In the genomic region with DNA sequence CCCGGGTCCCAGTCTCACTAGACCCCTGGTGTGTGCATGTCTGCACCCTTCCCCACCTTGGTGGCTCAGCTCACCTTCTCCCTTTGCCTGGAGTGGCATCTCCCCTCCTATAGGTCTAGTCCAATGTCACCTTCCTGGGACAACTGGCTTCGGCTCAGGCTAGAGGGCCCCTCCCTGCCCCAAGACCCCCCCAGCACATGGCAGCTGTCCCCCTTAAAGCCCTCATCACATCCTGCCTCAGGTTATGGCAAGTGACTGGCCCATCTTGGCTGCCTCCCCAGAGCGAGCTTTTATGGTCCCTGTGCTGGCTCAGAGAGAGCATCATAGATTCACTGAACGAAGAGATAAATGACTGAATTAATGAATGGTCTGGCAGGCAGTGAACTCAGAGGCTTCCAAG, we compare ENCODE assay signal across 16 cellular contexts. TPM values are rescaled to one million over a fixed set of nuclear protein-coding genes. Genes with fewer than 3 reads are reported as not detected.
DNase-seq lines count a peak whose midpoint lies in the region; ATAC-seq and TF ChIP-seq lines count a peak whose summit lies in the region.
"Had no signal": no experiment of that assay in that cellular context is flagged by ENCODE, and none has a peak within 500 bp of the region (broad histone marks: within the 10 kb centered on the region; RNA-seq: fewer than 3 reads in every experiment).

No MANE protein-coding gene starts in this region.

- H3K27ac ChIP-seq in neural progenitor cell (no peak overlapping the region), thyroid gland (peak overlapping the region; percentile 35 to 59 (median 44)), RWPE1 (no peak overlapping the region)
- H3K27ac ChIP-seq: SJSA1 had no signal

- H3K9me3 Mint-ChIP-seq in activated T-helper 17 cell treated with anti-CD3 and anti-CD28 coated beads, Interleukin-2, amount 50 U/mL, for 72 hours = no peaks in the 10 kb centered on the region
- peaks cover 12% of the 10 kb centered on the region for H3K9me3 Mint-ChIP-seq in neural progenitor cell
- H3K9me3 Mint-ChIP-seq in nephron progenitor cell = peaks cover 26% of the 10 kb centered on the region

- peaks cover 10% of the 10 kb centered on the region for H3K4me1 Mint-ChIP-seq in activated T-helper 17 cell treated with anti-CD3 and anti-CD28 coated beads, Interleukin-2, amount 50 U/mL, for 72 hours
- H3K4me1 Mint-ChIP-seq in neural progenitor cell (peaks cover 8% of the 10 kb centered on the region), nephron progenitor cell (peaks cover 7% of the 10 kb centered on the region)

- no peaks in the 10 kb centered on the region for H4K20me1 ChIP-seq in neural progenitor cell (ENCODE audit: low read depth)

- H3K4me2 ChIP-seq in neural progenitor cell = no peak overlapping the region
- H3K4me2 ChIP-seq: GM23338 had no signal

- H3K9me3 ChIP-seq in neural progenitor cell (ENCODE audit: low read depth) (no peaks in the 10 kb centered on the region), thyroid gland (no peaks in the 10 kb centered on the region)
- H3K9me3 ChIP-seq: SJSA1 had no signal

- peak overlapping the region; percentile 34 for H3K27ac Mint-ChIP-seq in activated T-helper 17 cell treated with anti-CD3 and anti-CD28 coated beads, Interleukin-2, amount 50 U/mL, for 72 hours
- H3K27ac Mint-ChIP-seq in neural progenitor cell (peak overlapping the region; percentile 62), nephron progenitor cell (no peak overlapping the region)
- H3K27ac Mint-ChIP-seq: GM23338 had no signal

- no peaks in the 10 kb centered on the region for H3K79me2 ChIP-seq in neural progenitor cell (ENCODE audit: low read depth)

- ATAC-seq in activated T-helper 17 cell treated with anti-CD3 and anti-CD28 coated beads, Interleukin-2, amount 50 U/mL, for 72 hours (replicated peaks) = no peak
- ATAC-seq in HG03457 (IDR thresholded peaks at IDR 0.05; ENCODE audit: unreplicated experiment) = no peak
- ATAC-seq: GM23338, PC-3 had no signal

- no peaks in the 10 kb centered on the region for H3K36me3 ChIP-seq in neural progenitor cell
- no peaks in the 10 kb centered on the region for H3K36me3 ChIP-seq in thyroid gland
- H3K36me3 ChIP-seq: SJSA1 had no signal

- DNase-seq in GM13976 (ENCODE audit: low spot score) = peak; percentile 6
- no peak for DNase-seq in neural progenitor cell (ENCODE audit: low spot score)
- no peak for DNase-seq in thyroid gland
- no peak for DNase-seq in RWPE1 (ENCODE audit: low spot score)
- no peak for DNase-seq in nephron progenitor cell
- DNase-seq: DMS79 treated with DMSO at 0.1 percent for 48 hours, KBM-7, MV-4-11, NCI-H1417, NCI-H2081, NCI-H748 treated with DMSO at 0.1 percent for 48 hours, PC-3 had no signal

- H3K27me3 Mint-ChIP-seq in activated T-helper 17 cell treated with anti-CD3 and anti-CD28 coated beads, Interleukin-2, amount 50 U/mL, for 72 hours = no peaks in the 10 kb centered on the region
- peaks cover 12% of the 10 kb centered on the region for H3K27me3 Mint-ChIP-seq in neural progenitor cell (ENCODE audit: insufficient read depth, low read depth)
- H3K27me3 Mint-ChIP-seq in nephron progenitor cell (ENCODE audit: low read depth, poor library complexity) = peaks cover 5% of the 10 kb centered on the region

- no peak overlapping the region for H3K9ac ChIP-seq in neural progenitor cell

- no peak overlapping the region for H2AFZ ChIP-seq in neural progenitor cell (replicated peaks)
- H2AFZ ChIP-seq: GM23338 had no signal

- TF ChIP-seq CTCF in GM13976 (IDR thresholded peaks at IDR 0.05; ENCODE audit: borderline replicate concordance, control extremely low read depth, extremely low read depth, insufficient read depth, missing control alignments) = no peak
- TF ChIP-seq CTCF in neural progenitor cell (IDR thresholded peaks at IDR 0.05) = no peak
- no peak for TF ChIP-seq CTCF in thyroid gland (IDR thresholded peaks at IDR 0.05)
- TF ChIP-seq CTCF in RWPE1 (conservative IDR thresholded peaks at IDR 0.05; ENCODE audit: low read depth) = no peak
- no peak for TF ChIP-seq CTCF in nephron progenitor cell (IDR thresholded peaks at IDR 0.05)

- no peaks in the 10 kb centered on the region for H3K27me3 ChIP-seq in neural progenitor cell
- no peaks in the 10 kb centered on the region for H3K27me3 ChIP-seq in thyroid gland
- H3K27me3 ChIP-seq: SJSA1 had no signal

- H3K4me3 Mint-ChIP-seq in activated T-helper 17 cell treated with anti-CD3 and anti-CD28 coated beads, Interleukin-2, amount 50 U/mL, for 72 hours = no peak overlapping the region
- H3K4me3 Mint-ChIP-seq in neural progenitor cell (no peak overlapping the region), nephron progenitor cell (no peak overlapping the region)
- H3K4me3 Mint-ChIP-seq: GM23338 had no signal

- H3K4me3 ChIP-seq in neural progenitor cell = no peak overlapping the region
- no peak overlapping the region for H3K4me3 ChIP-seq in thyroid gland (replicated peaks in 1 of 3)
- H3K4me3 ChIP-seq: GM23338, SJSA1 had no signal

- H3K4me1 ChIP-seq in neural progenitor cell = no peaks in the 10 kb centered on the region
- H3K4me1 ChIP-seq in thyroid gland = peaks cover 45 to 62% of the 10 kb centered on the region in 2 donors
- H3K4me1 ChIP-seq: SJSA1 had no signal

- 76 to 83% methylated on average over 4 of the region's 4 CpGs for WGBS in thyroid gland, 2 donors

- no peaks in the 10 kb centered on the region for H3F3A ChIP-seq in neural progenitor cell (ENCODE audit: low read depth)

- intact Hi-C loops in thyroid gland (cut with DNase I) = no loop called here

- POLR2A ChIA-PET in RWPE1 (lab: Yijun Ruan, JAX; ENCODE audit: low non-redundant PET) = no interaction called here

- H3K36me3 Mint-ChIP-seq in activated T-helper 17 cell treated with anti-CD3 and anti-CD28 coated beads, Interleukin-2, amount 50 U/mL, for 72 hours (ENCODE audit: low read depth) = peaks cover 43% of the 10 kb centered on the region
- peaks cover 3% of the 10 kb centered on the region for H3K36me3 Mint-ChIP-seq in neural progenitor cell
- H3K36me3 Mint-ChIP-seq in nephron progenitor cell (ENCODE audit: low read depth) = peaks cover 21% of the 10 kb centered on the region

- TF ChIP-seq POLR2A in thyroid gland (IDR thresholded peaks at IDR 0.05) = no peak

- CTCF ChIA-PET in RWPE1 (lab: Yijun Ruan, JAX) = interaction anchor here (0.7 kb wide), 1 partner anchor 19 kb away, joined by 3 read pairs; no protein-coding TSS in a partner anchor

- in situ Hi-C loops in GM13976 (cut with MboI; ENCODE audit: low sequenced_read_pairs, unreplicated experiment) = no loop called here

RNA-seq across cellular contexts. Expression of a gene that starts 9.6 kb away (rescaled TPM):
- total RNA-seq in activated T-helper 17 cell treated with anti-CD3 and anti-CD28 coated beads, Interleukin-2, amount 50 U/mL, for 72 hours = 10 to 100 TPM; 27.8 to 46.2 TPM
- 23.9 TPM in 2 replicates for total RNA-seq in neural progenitor cell (ENCODE audit: low replicate concordance)
- total RNA-seq in thyroid gland = 100 to 1,000 TPM; 155 to 257 (median 225) TPM

RNA-seq across cellular contexts. Expression of a gene that starts 18.0 kb away (rescaled TPM):
- total RNA-seq in activated T-helper 17 cell treated with anti-CD3 and anti-CD28 coated beads, Interleukin-2, amount 50 U/mL, for 72 hours = 1 to 10 TPM in 1 of 2 donors, under 1 TPM in 1; 0.66 to 1.3 TPM
- total RNA-seq in neural progenitor cell (ENCODE audit: low replicate concordance) (0.07 and 0.74 TPM in 2 replicates), thyroid gland (1 to 10 TPM; 1.6 to 9.0 (median 4.1) TPM)
- total RNA-seq: GM23338, PC-3, SJSA1 had no signal

RNA-seq across cellular contexts. Expression of a gene that starts 46.0 kb away (rescaled TPM):
- total RNA-seq in activated T-helper 17 cell treated with anti-CD3 and anti-CD28 coated beads, Interleukin-2, amount 50 U/mL, for 72 hours = 10 to 100 TPM; 13.4 to 17.5 TPM
- total RNA-seq in neural progenitor cell (ENCODE audit: low replicate concordance) = 21.5 and 28.1 TPM in 2 replicates
- 10 to 100 TPM; 23.4 to 34.5 (median 31.4) TPM for total RNA-seq in thyroid gland

RNA-seq across cellular contexts. Expression of a gene that starts 46.2 kb away (rescaled TPM):
- total RNA-seq in activated T-helper 17 cell treated with anti-CD3 and anti-CD28 coated beads, Interleukin-2, amount 50 U/mL, for 72 hours = 10 to 100 TPM; 28.4 to 34.5 TPM
- total RNA-seq in neural progenitor cell (ENCODE audit: low replicate concordance) = 13.3 and 19.0 TPM in 2 replicates
- 100 to 1,000 TPM in 3 of 4 donors, 10 to 100 TPM in 1; 88.2 to 253 (median 182) TPM for total RNA-seq in thyroid gland

Comparison
In these comparisons a context has a peak if more than half of its experiments do, and no peak if none do; other contexts are left out.
1. H3K27ac ChIP-seq: peak in thyroid gland (3 of 3); none in neural progenitor cell (single experiment) and RWPE1 (single experiment).